ENCODE assay signal across 12 cellular contexts in the genomic region with DNA sequence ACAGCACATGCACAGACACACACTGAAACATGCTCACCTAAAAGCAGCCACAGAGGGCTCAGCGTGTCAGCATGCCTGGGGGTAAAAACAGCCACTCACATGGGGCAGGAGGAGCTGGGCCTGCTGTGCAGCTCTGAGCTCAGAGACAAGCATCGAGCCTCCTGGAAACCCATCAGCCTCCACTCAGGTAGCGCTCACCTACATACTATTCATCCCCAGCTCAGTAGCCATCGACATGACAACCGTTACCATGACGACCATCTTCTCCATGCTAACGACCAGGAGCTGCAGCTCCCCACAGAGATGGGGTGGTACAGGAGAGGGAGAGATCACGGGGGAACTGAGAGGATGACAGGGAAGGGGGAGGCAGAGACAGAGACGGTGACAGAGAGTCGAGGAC. TPM values are rescaled to one million over a fixed set of nuclear protein-coding genes. Genes with fewer than 3 reads are reported as not detected.
DNase-seq lines count a peak whose midpoint lies in the region; ATAC-seq and TF ChIP-seq lines count a peak whose summit lies in the region.
"Had no signal": no experiment of that assay in that cellular context is flagged by ENCODE, and none has a peak within 500 bp of the region (broad histone marks: within the 10 kb centered on the region; RNA-seq: fewer than 3 reads in every experiment).

No MANE protein-coding gene starts in this region.

- TF ChIP-seq EP300 in esophagus muscularis mucosa (IDR thresholded peaks at IDR 0.05): no peak

- H3K27ac ChIP-seq in esophagus muscularis mucosa (replicated peaks in 1 of 4) (peak overlapping the region; percentile 75 to 94 (median 84)), temporal lobe (ENCODE audit: low read depth, low read length) (peak overlapping the region; percentile 33), colonic mucosa (no peak overlapping the region), psoas muscle (no peak overlapping the region)
- H3K27ac ChIP-seq: 22Rv1 had no signal

- no peak for TF ChIP-seq POLR2A in esophagus muscularis mucosa (IDR thresholded peaks at IDR 0.05; ENCODE audit: low read depth)

- 34% methylated on average over 7 of the region's 10 CpGs for WGBS in esophagus muscularis mucosa
- WGBS in psoas muscle, 3 donors: 60 to 73% (median 68%) methylated on average over 10 of the region's 10 CpGs

- TF ChIP-seq CTCF in esophagus muscularis mucosa (IDR thresholded peaks at IDR 0.05) (no peak), colonic mucosa (IDR thresholded peaks at IDR 0.05) (no peak), psoas muscle (IDR thresholded peaks at IDR 0.05) (no peak)

- H3K4me1 ChIP-seq in esophagus muscularis mucosa: peaks cover 31 to 90% (median 84%) of the 10 kb centered on the region in 4 donors
- no peaks in the 10 kb centered on the region for H3K4me1 ChIP-seq in colonic mucosa
- no peaks in the 10 kb centered on the region for H3K4me1 ChIP-seq in psoas muscle

- peaks cover 3 to 18% (median 12%) of the 10 kb centered on the region in 4 donors for H3K36me3 ChIP-seq in esophagus muscularis mucosa
- no peaks in the 10 kb centered on the region for H3K36me3 ChIP-seq in colonic mucosa
- no peaks in the 10 kb centered on the region for H3K36me3 ChIP-seq in psoas muscle (ENCODE audit: insufficient read depth in 1 of 2, low read depth in 1 of 2)

- H3K27me3 ChIP-seq in esophagus muscularis mucosa (no peaks in the 10 kb centered on the region), colonic mucosa (no peaks in the 10 kb centered on the region), psoas muscle (ENCODE audit: insufficient read depth in 3 of 3, low read length in 2 of 3) (peaks cover 0 to 13% (median 0%) of the 10 kb centered on the region in 3 donors)

- peak; percentile 50 for DNase-seq in DMS 273 (lab: John Stamatoyannopoulos, UW; ENCODE audit: unreplicated experiment)
- no peak for DNase-seq in DMS 273 treated with DMSO at 0.1 percent for 48 hours (lab: John Stamatoyannopoulos, UW)
- DNase-seq in NCI-H774 (lab: John Stamatoyannopoulos, UW): peak; percentile 68
- no peak for DNase-seq in esophagus muscularis mucosa (ENCODE audit: extremely low spot score)
- DNase-seq in SIG-M5 treated with dmso at 0.1 percent for 504 hours (lab: John Stamatoyannopoulos, UW; ENCODE audit: unreplicated experiment): no peak
- DNase-seq in colonic mucosa: no peak
- DNase-seq in psoas muscle: no peak
- DNase-seq: activated CD4-positive, CD25-positive, alpha-beta regulatory T cell treated with anti-CD3 and anti-CD28 coated beads, Interleukin-2, amount 50 U/mL, for 72 hours; Right ventricle myocardium superior had no signal

- intact Hi-C loops in esophagus muscularis mucosa (cut with DNase I) (no loop called here), colonic mucosa (cut with DNase I) (no loop called here), psoas muscle (cut with DNase I) (no loop called here)

- ATAC-seq in psoas muscle: no peak

- H3K9me3 ChIP-seq in esophagus muscularis mucosa: no peaks in the 10 kb centered on the region
- H3K9me3 ChIP-seq in colonic mucosa: no peaks in the 10 kb centered on the region
- no peaks in the 10 kb centered on the region for H3K9me3 ChIP-seq in psoas muscle

- no peak overlapping the region for H3K9ac ChIP-seq in colonic mucosa (ENCODE audit: low read depth in 2 of 2, low read length in 2 of 2)

- H3K4me3 ChIP-seq in esophagus muscularis mucosa (no peak overlapping the region), colonic mucosa (no peak overlapping the region), psoas muscle (no peak overlapping the region)

RNA-seq across cellular contexts. Expression of a gene that starts 28.6 kb away (rescaled TPM):
- total RNA-seq in esophagus muscularis mucosa (100 to 1,000 TPM in 1 of 4 donors, 10 to 100 TPM in 3; 44.1 to 101 (median 56.5) TPM), temporal lobe (98.1 TPM), colonic mucosa (10 to 100 TPM; 15.2 to 24.2 TPM), psoas muscle (10 to 100 TPM in 2 of 4 donors, 1 to 10 TPM in 2; 6.8 to 11.6 (median 10.1) TPM)
- polyA plus RNA-seq in psoas muscle: 1 to 10 TPM; 3.3 to 4.8 (median 4.5) TPM
- polyA plus RNA-seq: IgD-negative memory B cell had no signal

Comparison
In these comparisons a context has a peak if more than half of its experiments do, and no peak if none do; other contexts are left out.
1. DNase-seq: peak in DMS 273 (single experiment) and NCI-H774 (single experiment); none in DMS 273 treated with DMSO at 0.1 percent for 48 hours (single experiment), esophagus muscularis mucosa (single experiment), SIG-M5 treated with dmso at 0.1 percent for 504 hours (single experiment), colonic mucosa (single experiment) and psoas muscle (0 of 2).
2. H3K27ac ChIP-seq: peak in esophagus muscularis mucosa (4 of 4) and temporal lobe (single experiment); none in colonic mucosa (single experiment) and psoas muscle (single experiment).